17 cellular contexts compared by ENCODE assay signal in the genomic region with DNA sequence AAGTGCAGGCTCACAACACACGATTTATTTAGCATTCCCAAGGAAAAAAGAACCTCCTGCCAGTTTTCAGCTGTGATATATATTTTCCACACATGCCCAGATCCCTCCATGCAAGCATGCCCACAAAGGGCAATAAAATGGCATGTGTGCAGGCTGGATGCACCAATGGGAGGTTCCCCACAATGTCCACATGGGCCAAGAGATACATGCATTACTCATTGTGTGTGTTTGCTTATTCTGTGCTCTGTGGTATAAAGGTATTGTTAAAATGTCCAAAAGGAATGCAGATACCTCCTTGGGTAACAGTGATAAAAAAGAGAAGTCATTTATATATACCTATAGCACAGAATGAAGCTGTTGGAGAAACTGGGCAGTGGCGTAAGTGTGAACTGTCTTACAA.
"Had no signal": no experiment of that assay in that cellular context is flagged by ENCODE, and none has a peak within 500 bp of the region (broad histone marks: within the 10 kb centered on the region; RNA-seq: fewer than 3 reads in every experiment).

No MANE protein-coding gene starts in this region.

- H3K9me3 Mint-ChIP-seq: stimulated activated naive CD8-positive, alpha-beta T cell treated with anti-CD3 and anti-CD28 coated beads, Interleukin-15, amount 100 ng/mL, for 72 hours had no signal

- H3K27ac ChIP-seq: dorsolateral prefrontal cortex, esophagus muscularis mucosa, hepatocyte, right atrium auricular region, sigmoid colon, skin epidermis, testis, transverse colon had no signal

- H3K36me3 ChIP-seq: right atrium auricular region, sigmoid colon, transverse colon had no signal

- DNase-seq: cortex of kidney; dorsolateral prefrontal cortex; effector CD8-positive, alpha-beta T cell; head of caudate nucleus; naive thymus-derived CD4-positive, alpha-beta T cell; nephron progenitor cell; sigmoid colon; stimulated activated CD4-positive, alpha-beta T cell treated with anti-CD3 and anti-CD28 coated beads, Interleukin-2, amount 100 ng/mL, for 24 hours; stimulated activated CD4-positive, alpha-beta T cell treated with anti-CD3 and anti-CD28 coated beads, Interleukin-4, amount 100 ng/mL, for 4 hours; stimulated activated naive B cell treated with anti-CD40 and anti-IgM and Interleukin-4, amounts not matched to agents 10 μg/mL and 1 μg/mL and 100 μg/mL, for 72 hours; stimulated activated naive CD8-positive, alpha-beta T cell treated with anti-CD3 and anti-CD28 coated beads, Interleukin-15, amount 100 ng/mL, for 72 hours; testis; transverse colon had no signal

- H3K9me3 ChIP-seq: esophagus muscularis mucosa, right atrium auricular region, sigmoid colon, testis, transverse colon had no signal

- H3K4me3 ChIP-seq: dorsolateral prefrontal cortex, esophagus muscularis mucosa, hepatocyte, right atrium auricular region, sigmoid colon, skin epidermis, testis, transverse colon had no signal

- H3K36me3 Mint-ChIP-seq: naive thymus-derived CD4-positive, alpha-beta T cell; stimulated activated naive B cell treated with anti-CD40 and anti-IgM and Interleukin-4, amounts not matched to agents 10 μg/mL and 1 μg/mL and 100 μg/mL, for 72 hours had no signal

- H3K27me3 Mint-ChIP-seq: stimulated activated naive CD8-positive, alpha-beta T cell treated with anti-CD3 and anti-CD28 coated beads, Interleukin-15, amount 100 ng/mL, for 72 hours had no signal

- H3K27me3 ChIP-seq: dorsolateral prefrontal cortex, esophagus muscularis mucosa, hepatocyte, right atrium auricular region, sigmoid colon, testis, transverse colon had no signal

- H3K4me1 ChIP-seq: sigmoid colon, testis, transverse colon had no signal

- H3K27ac Mint-ChIP-seq: naive thymus-derived CD4-positive, alpha-beta T cell; nephron progenitor cell; stimulated activated naive B cell treated with anti-CD40 and anti-IgM and Interleukin-4, amounts not matched to agents 10 μg/mL and 1 μg/mL and 100 μg/mL, for 72 hours; stimulated activated naive CD8-positive, alpha-beta T cell treated with anti-CD3 and anti-CD28 coated beads, Interleukin-15, amount 100 ng/mL, for 72 hours had no signal

- H3K4me1 Mint-ChIP-seq: naive thymus-derived CD4-positive, alpha-beta T cell; stimulated activated naive CD8-positive, alpha-beta T cell treated with anti-CD3 and anti-CD28 coated beads, Interleukin-15, amount 100 ng/mL, for 72 hours had no signal

- H3K4me3 Mint-ChIP-seq: naive thymus-derived CD4-positive, alpha-beta T cell; nephron progenitor cell; stimulated activated naive B cell treated with anti-CD40 and anti-IgM and Interleukin-4, amounts not matched to agents 10 μg/mL and 1 μg/mL and 100 μg/mL, for 72 hours; stimulated activated naive CD8-positive, alpha-beta T cell treated with anti-CD3 and anti-CD28 coated beads, Interleukin-15, amount 100 ng/mL, for 72 hours had no signal
